In genomic region chr6:111481836-111482235, GRCh38 we compare ENCODE assay signal across 8 cellular contexts. TPM values are rescaled to one million over a fixed set of nuclear protein-coding genes. Genes with fewer than 3 reads are reported as not detected.
DNase-seq lines count a peak whose midpoint lies in the region; ATAC-seq, FAIRE-seq and TF ChIP-seq lines count a peak whose summit lies in the region.

No MANE protein-coding gene starts in this region.

- peak overlapping the region; percentile 95 for H3K27ac ChIP-seq in CD8-positive, alpha-beta memory T cell (ENCODE audit: low read depth, low read length)
- H3K27ac ChIP-seq in H1 (ENCODE audit: low read depth, low read length) = no peak overlapping the region
- H3K27ac ChIP-seq in neural cell (ENCODE audit: low read length) = peak overlapping the region; percentile 99

- peaks cover 22% of the 10 kb centered on the region for H3K4me1 ChIP-seq in CD8-positive, alpha-beta memory T cell (ENCODE audit: insufficient read depth, low read length)
- H3K4me1 ChIP-seq in NT2/D1 (ENCODE audit: insufficient read depth, insufficient read length) = no peaks in the 10 kb centered on the region
- peaks cover 0 to 12% (median 6%) of the 10 kb centered on the region in 4 experiments; a peak in 4 of 7 replicates for H3K4me1 ChIP-seq in H1 (replicated peaks in 1 of 4; ENCODE audit: control insufficient read depth in 3 of 4, insufficient read depth in 4 of 4, low read length in 3 of 4)

- peak; percentile 19 for ATAC-seq in GM21737 (IDR thresholded peaks at IDR 0.05; ENCODE audit: unreplicated experiment)

- FAIRE-seq in H1 (lab: Jason Lieb, UNC) = no peak

- TF ChIP-seq CTCF in H1 (IDR thresholded peaks at IDR 0.05; ENCODE audit: control extremely low read depth in 1 of 3, insufficient read depth in 1 of 3, low read depth in 1 of 3, low read length in 3 of 3) (no peak), neural cell (IDR thresholded peaks at IDR 0.05; ENCODE audit: poor library complexity, severe bottlenecking) (no peak)

- no peak for TF ChIP-seq EP300 in H1 (IDR thresholded peaks at IDR 0.05; ENCODE audit: borderline replicate concordance in 1 of 2, low read depth in 2 of 2, low read length in 2 of 2)
- TF ChIP-seq EP300 in neural cell (conservative IDR thresholded peaks at IDR 0.05; ENCODE audit: poor library complexity, severe bottlenecking) = no peak

- H3K79me1 ChIP-seq in H1 (ENCODE audit: low read depth, low read length) = no peaks in the 10 kb centered on the region; the same call in none of the 2 replicates

- no peak overlapping the region for H2AK5ac ChIP-seq in H1 (ENCODE audit: low read depth, low read length)

- H3K27ac Mint-ChIP-seq in CD8-positive, alpha-beta memory T cell = peak overlapping the region; percentile 93 to 98 (median 96)

- CTCF ChIA-PET in CD8-positive, alpha-beta memory T cell (lab: Charles Lee) = interaction anchor here (1.7 kb wide), 1 partner anchor 223 kb away, joined by 7 read pairs; a partner anchor contains a TSS
- CTCF ChIA-PET in H1 (lab: Charles Lee; ENCODE audit: partially characterized antibody) = no interaction called here

- no peak for TF ChIP-seq RAD21 in H1 (IDR thresholded peaks at IDR 0.05 in 1 of 2, conservative IDR thresholded peaks at IDR 0.05 in 1 of 2; ENCODE audit: low read depth in 2 of 2, low read length in 2 of 2)
- TF ChIP-seq RAD21 in neural cell (conservative IDR thresholded peaks at IDR 0.05) = no peak

- H3K4me3 ChIP-seq in CD8-positive, alpha-beta memory T cell (ENCODE audit: low read length) = peak overlapping the region; percentile 70
- H3K4me3 ChIP-seq in NT2/D1 (ENCODE audit: insufficient read length, low read depth) = peak overlapping the region; percentile 78
- H3K4me3 ChIP-seq in H1 (ENCODE audit: extremely low read depth in 1 of 4, insufficient read depth in 2 of 4, low read depth in 3 of 4, low read length in 4 of 4) = peak overlapping the region; percentile 72 to 88 (median 84)
- H3K4me3 ChIP-seq in neural cell (ENCODE audit: low read length) = peak overlapping the region; percentile 78

- no peak overlapping the region for H4K5ac ChIP-seq in H1 (ENCODE audit: insufficient read length, low read depth, low read length)

- no peak overlapping the region for H2BK12ac ChIP-seq in H1 (ENCODE audit: low read depth, low read length)

- H3K9ac ChIP-seq in NT2/D1 (ENCODE audit: insufficient read length, low read depth) (peak overlapping the region; percentile 84), H1 (replicated peaks in 1 of 4; ENCODE audit: extremely low read depth in 1 of 4, low read depth in 3 of 4, low read length in 3 of 4) (peak overlapping the region in 2 of 4 experiments; percentile 39 to 42; a peak in 3 of 7 replicates), neural cell (ENCODE audit: low read length) (peak overlapping the region; percentile 96)

- H3K4me1 Mint-ChIP-seq in CD8-positive, alpha-beta memory T cell = peaks cover 42 to 65% (median 62%) of the 10 kb centered on the region in 3 donors

- no peak for TF ChIP-seq POLR2A in H1 (IDR thresholded peaks at IDR 0.05; ENCODE audit: control extremely low read depth in 1 of 2, low read depth in 2 of 2, low read length in 2 of 2)
- no peak for TF ChIP-seq POLR2A in erythroblast (IDR thresholded peaks at IDR 0.05; ENCODE audit: low read length)

- POLR2A ChIA-PET in CD8-positive, alpha-beta memory T cell (lab: Charles Lee) = no interaction called here
- POLR2A ChIA-PET in H1 (lab: Charles Lee; ENCODE audit: partially characterized antibody) = no interaction called here

- H4K91ac ChIP-seq in H1 (replicated peaks; ENCODE audit: insufficient read length, low read length) = no peak overlapping the region

- H3K27me3 Mint-ChIP-seq in CD8-positive, alpha-beta memory T cell = no peaks in the 10 kb centered on the region

- H3K27me3 ChIP-seq in CD8-positive, alpha-beta memory T cell (ENCODE audit: insufficient read depth, low read length, poor library complexity, severe bottlenecking) = no peaks in the 10 kb centered on the region
- peaks cover 28% of the 10 kb centered on the region for H3K27me3 ChIP-seq in NT2/D1 (ENCODE audit: insufficient read depth, insufficient read length)
- peaks cover 25 to 47% (median 37%) of the 10 kb centered on the region in 4 experiments for H3K27me3 ChIP-seq in H1 (replicated peaks in 1 of 4; ENCODE audit: control insufficient read depth in 3 of 4, extremely low read depth in 1 of 4, insufficient read depth in 3 of 4, low read length in 3 of 4)
- no peaks in the 10 kb centered on the region for H3K27me3 ChIP-seq in neural cell (ENCODE audit: insufficient read depth, low read depth, low read length)

- no peak overlapping the region for H2BK15ac ChIP-seq in H1 (ENCODE audit: low read length)

- H3K4me2 ChIP-seq in H1 (ENCODE audit: insufficient read depth in 1 of 2, low read depth in 2 of 2, low read length in 2 of 2) = peak overlapping the region; percentile 96 to 97
- peak overlapping the region; percentile 97 for H3K4me2 ChIP-seq in neural cell (ENCODE audit: low read length)

- H3K4ac ChIP-seq in H1 (replicated peaks; ENCODE audit: insufficient read length, low read depth, low read length) = no peak overlapping the region

- no peaks in the 10 kb centered on the region for H3K9me3 Mint-ChIP-seq in CD8-positive, alpha-beta memory T cell

- H2AFZ ChIP-seq in H1 (ENCODE audit: low read length) (no peak overlapping the region; the same call in 1 of the 2 replicates), neural cell (ENCODE audit: low read depth, low read length) (no peak overlapping the region)

- H3K23ac ChIP-seq in H1 (ENCODE audit: insufficient read length) = no peak overlapping the region

- peaks cover 4 to 30% of the 10 kb centered on the region in 2 experiments for H3K79me2 ChIP-seq in H1 (ENCODE audit: control insufficient read depth in 1 of 2, insufficient read depth in 2 of 2, low read length in 2 of 2)
- H3K79me2 ChIP-seq in neural cell (replicated peaks; ENCODE audit: insufficient read depth, low read length) = peaks cover 74% of the 10 kb centered on the region

- no peak overlapping the region for H2BK20ac ChIP-seq in H1 (ENCODE audit: low read length)

- no peak overlapping the region for H2BK5ac ChIP-seq in H1 (ENCODE audit: low read depth, low read length)

- no peak overlapping the region for H3K18ac ChIP-seq in H1 (ENCODE audit: extremely low read depth, low read length)

- H4K8ac ChIP-seq in H1 (ENCODE audit: extremely low read depth, insufficient read depth, low read length) = no peak overlapping the region

- peak in 2 of 5 donors; percentile 2 to 19 for DNase-seq in CD8-positive, alpha-beta memory T cell
- DNase-seq in NT2/D1 (ENCODE audit: low read depth, low spot score) (no peak), H1 (ENCODE audit: low read depth in 1 of 2, low spot score in 2 of 2) (no peak), DMS153 (lab: John Stamatoyannopoulos, UW) (no peak), erythroblast (lab: John Stamatoyannopoulos, UW) (no peak)
- DNase-seq in stimulated activated CD4-positive, alpha-beta T cell treated with anti-CD3 and anti-CD28 coated beads, Interleukin-4, amount 100 ng/mL, for 4 hours = no peak

- WGBS in H1 (ENCODE audit: extremely low coverage in 1 of 2, insufficient coverage in 1 of 2, insufficient read length in 1 of 2, insufficient replicate concordance in 2 of 2, low coverage in 1 of 2, low lambda C conversion rate in 2 of 2, missing lambda C conversion rate in 1 of 2), 2 experiments = 6% methylated on average over 10 of the region's 10 CpGs; no CpG with 5 or more reads in 1 of the 2 experiments

- H3K4me3 Mint-ChIP-seq in CD8-positive, alpha-beta memory T cell = peak overlapping the region; percentile 89 to 99 (median 96)

- peaks cover 9% of the 10 kb centered on the region for H3K23me2 ChIP-seq in H1 (ENCODE audit: low read depth, low read length)

- no peak overlapping the region for H2BK120ac ChIP-seq in H1 (replicated peaks; ENCODE audit: low read depth, low read length)

- no peak overlapping the region for H3K14ac ChIP-seq in H1 (ENCODE audit: insufficient read length)

- H3K9me3 ChIP-seq in CD8-positive, alpha-beta memory T cell (ENCODE audit: low read length) = no peaks in the 10 kb centered on the region
- H3K9me3 ChIP-seq in NT2/D1 (ENCODE audit: insufficient read depth, low read length) (peaks cover 9% of the 10 kb centered on the region; the same call in 1 of the 2 replicates), H1 (ENCODE audit: insufficient read depth in 2 of 2, low read depth in 1 of 2, low read length in 1 of 2) (no peaks in the 10 kb centered on the region; a peak in 1 of 4 replicates), neural cell (ENCODE audit: low read length) (no peaks in the 10 kb centered on the region)

- no peaks in the 10 kb centered on the region for H3K9me2 ChIP-seq in neural cell (ENCODE audit: insufficient read depth, low read length)

- H4K20me1 ChIP-seq in H1 (replicated peaks in 1 of 2; ENCODE audit: control insufficient read depth in 1 of 2, insufficient read depth in 2 of 2, low read length in 2 of 2) (peaks cover 22 to 26% of the 10 kb centered on the region in 2 experiments), neural cell (ENCODE audit: insufficient read depth) (no peaks in the 10 kb centered on the region)

- H3K36me3 Mint-ChIP-seq in CD8-positive, alpha-beta memory T cell = peaks cover 0 to 15% (median 0%) of the 10 kb centered on the region in 3 donors

- H3K56ac ChIP-seq in H1 (replicated peaks; ENCODE audit: insufficient read length, low read depth, low read length) = no peak overlapping the region

- H3F3A ChIP-seq in neural cell (ENCODE audit: insufficient read depth, low read length, poor library complexity, severe bottlenecking) = peaks cover 8% of the 10 kb centered on the region

- no peaks in the 10 kb centered on the region for H3K36me3 ChIP-seq in CD8-positive, alpha-beta memory T cell (ENCODE audit: insufficient read depth, low read length)
- H3K36me3 ChIP-seq in NT2/D1 (ENCODE audit: insufficient read depth, insufficient read length, low read length) = peaks cover 7% of the 10 kb centered on the region
- H3K36me3 ChIP-seq in H1 (ENCODE audit: control insufficient read depth in 2 of 4, insufficient read depth in 4 of 4, low read length in 3 of 4) = peaks cover 0 to 4% (median 0%) of the 10 kb centered on the region in 4 experiments; a peak in 2 of 8 replicates
- peaks cover 4% of the 10 kb centered on the region for H3K36me3 ChIP-seq in neural cell (ENCODE audit: insufficient read depth, low read length)

TF ChIP-seq in neural cell, 6 proteins besides CTCF, POLR2A, EP300 and RAD21 (continues in another document):
- TF ChIP-seq POLR2AphosphoS5 (IDR thresholded peaks at IDR 0.05) = no peak

RNA-seq across cellular contexts. Expression of gene REV3L, which starts 1.2 kb away (rescaled TPM):
- 10 to 100 TPM; 20.8 to 27.0 TPM for total RNA-seq in CD8-positive, alpha-beta memory T cell
- 16.5 TPM for polyA plus RNA-seq in CD8-positive, alpha-beta memory T cell
- total RNA-seq in H1 (2021; fragmentation: NEBNext Ultra II Directional; extraction: Animal tissue kit (Norgen Biotek cat#: 25700)) = 5.0 and 6.6 TPM in 2 replicates
- polyA plus RNA-seq in H1 (2011; rRNA removed) = 1.1 and 2.1 TPM in 2 replicates
- 2.8 TPM for polyA plus RNA-seq in H1 (2011; cell fraction: cytosol; rRNA removed)
- polyA plus RNA-seq in H1 (2011; cell fraction: nucleus; rRNA removed) = 3.3 TPM
- 1.8 to 3.4 TPM (median 2.1 TPM) in 4 replicates for polyA plus RNA-seq in H1 (2012, experiment 1 of 2)
- 0.17 TPM for polyA plus RNA-seq in H1 (2012, experiment 2 of 2)
- 2.8 TPM for polyA plus RNA-seq in H1 (2013, experiment 1 of 2)
- 2.5 TPM for polyA plus RNA-seq in H1 (2013, experiment 2 of 2)
- polyA minus RNA-seq in H1 (2011; rRNA and poly(A)+ RNA removed) = 9.4 and 12.6 TPM in 2 replicates
- polyA minus RNA-seq in H1 (2011; cell fraction: cytosol; rRNA and poly(A)+ RNA removed) = 4.6 TPM
- polyA minus RNA-seq in H1 (2011; cell fraction: nucleus; rRNA and poly(A)+ RNA removed) = 27.3 TPM
- polyA plus RNA-seq in neural cell = 50.2 and 60.2 TPM in 2 replicates
- polyA minus RNA-seq in neural cell = 106 and 143 TPM in 2 replicates
